Comparison of ENCODE assay signal across 6 cellular contexts in genomic region chr12:68470664-68471328, GRCh38.
"Had no signal": no experiment of that assay in that cellular context is flagged by ENCODE, and none has a peak within 500 bp of the region (broad histone marks: within the 10 kb centered on the region; RNA-seq: fewer than 3 reads in every experiment).

No MANE protein-coding gene starts in this region.

- H3K36me3 ChIP-seq: HAP-1 had no signal

- H2AFZ ChIP-seq: GM23248 had no signal

- FAIRE-seq: HTR-8/SVneo had no signal

- H3K4me3 ChIP-seq: GM23248, HAP-1 had no signal

- H3K9ac ChIP-seq: GM23248 had no signal

- DNase-seq: GM23248, GOT3, H7 had no signal

- H3K27ac ChIP-seq: GM23248 had no signal

- ATAC-seq: HCT116 had no signal

- H3K9me3 ChIP-seq: HAP-1 had no signal
